ENCODE assay signal across 13 cellular contexts in genomic region chr6:34953084-34954025, GRCh38.
DNase-seq lines count a peak whose midpoint lies in the region; ATAC-seq and TF ChIP-seq lines count a peak whose summit lies in the region.
"Had no signal": no experiment of that assay in that cellular context is flagged by ENCODE, and none has a peak within 500 bp of the region (broad histone marks: within the 10 kb centered on the region; RNA-seq: fewer than 3 reads in every experiment).

No MANE protein-coding gene starts in this region.

- H3K4me3 ChIP-seq in SJSA1: no peak overlapping the region

- ATAC-seq in GM18520 (IDR thresholded peaks at IDR 0.05; ENCODE audit: unreplicated experiment): no peak
- no peak for ATAC-seq in GM18519 (IDR thresholded peaks at IDR 0.05; ENCODE audit: low FRiP score, unreplicated experiment)
- ATAC-seq in GM18511 (IDR thresholded peaks at IDR 0.05; ENCODE audit: unreplicated experiment): no peak
- ATAC-seq: CD8-positive, alpha-beta T cell; stimulated activated naive CD8-positive, alpha-beta T cell treated with anti-CD3 and anti-CD28 coated beads, Interleukin-15, Interleukin-2, amounts not matched to agents 100 U/mL and 50 U/mL, for 24 hours had no signal

- H3K27ac ChIP-seq in 22Rv1 (peak overlapping the region; percentile 66), SJSA1 (peak overlapping the region; percentile 32)

- CTCF ChIA-PET in activated CD4-positive, alpha-beta memory T cell treated with anti-CD3 and anti-CD28 coated beads, Interleukin-2, amount 10 ng/mL, durations not matched to agents 7 days and 5 days (lab: Charles Lee): no interaction called here

- no peaks in the 10 kb centered on the region for H3K9me3 ChIP-seq in SJSA1 (replicated peaks)

- POLR2A ChIA-PET in activated CD4-positive, alpha-beta memory T cell treated with anti-CD3 and anti-CD28 coated beads, Interleukin-2, amount 10 ng/mL, durations not matched to agents 7 days and 5 days (lab: Charles Lee): no interaction called here

- H3K4me1 ChIP-seq in SJSA1 (replicated peaks): peaks cover 14% of the 10 kb centered on the region

- peaks cover 7% of the 10 kb centered on the region for H3K4me1 Mint-ChIP-seq in activated CD4-positive, alpha-beta memory T cell treated with anti-CD3 and anti-CD28 coated beads, Interleukin-2, amount 10 ng/mL, durations not matched to agents 7 days and 5 days
- H3K4me1 Mint-ChIP-seq: central memory CD8-positive, alpha-beta T cell had no signal

- no peak for TF ChIP-seq CTCF in 22Rv1 (IDR thresholded peaks at IDR 0.05)

- H3K36me3 Mint-ChIP-seq in activated CD4-positive, alpha-beta memory T cell treated with anti-CD3 and anti-CD28 coated beads, Interleukin-2, amount 10 ng/mL, durations not matched to agents 7 days and 5 days (ENCODE audit: low read depth): no peaks in the 10 kb centered on the region

- no peaks in the 10 kb centered on the region for H3K27me3 ChIP-seq in SJSA1 (replicated peaks)

- no peak overlapping the region for H3K27ac Mint-ChIP-seq in activated CD4-positive, alpha-beta memory T cell treated with anti-CD3 and anti-CD28 coated beads, Interleukin-2, amount 10 ng/mL, durations not matched to agents 7 days and 5 days

- peak; percentile 31 for DNase-seq in HS-5 (ENCODE audit: low read depth)
- peak in 1 of 2 experiments; percentile 55 for DNase-seq in SJSA1 (ENCODE audit: low read depth in 1 of 2, low spot score in 2 of 2)
- DNase-seq in glomerular endothelial cell (ENCODE audit: extremely low read depth, low read depth, low spot score): peak; percentile 45
- DNase-seq in activated CD4-positive, alpha-beta memory T cell treated with anti-CD3 and anti-CD28 coated beads, Interleukin-2, amount 10 ng/mL, durations not matched to agents 7 days and 5 days: no peak
- DNase-seq: CD8-positive, alpha-beta T cell; Karpas-422; occipital lobe; stimulated activated naive CD8-positive, alpha-beta T cell treated with anti-CD3 and anti-CD28 coated beads, Interleukin-15, Interleukin-2, amounts not matched to agents 100 U/mL and 50 U/mL, for 24 hours had no signal

- no peak overlapping the region for H3K4me3 Mint-ChIP-seq in activated CD4-positive, alpha-beta memory T cell treated with anti-CD3 and anti-CD28 coated beads, Interleukin-2, amount 10 ng/mL, durations not matched to agents 7 days and 5 days
- H3K4me3 Mint-ChIP-seq: CD8-positive, alpha-beta T cell; central memory CD8-positive, alpha-beta T cell had no signal

- H3K9me3 Mint-ChIP-seq in activated CD4-positive, alpha-beta memory T cell treated with anti-CD3 and anti-CD28 coated beads, Interleukin-2, amount 10 ng/mL, durations not matched to agents 7 days and 5 days: no peaks in the 10 kb centered on the region
- H3K9me3 Mint-ChIP-seq: CD8-positive, alpha-beta T cell; central memory CD8-positive, alpha-beta T cell had no signal

- H3K36me3 ChIP-seq in SJSA1: no peaks in the 10 kb centered on the region

- H3K27me3 Mint-ChIP-seq in activated CD4-positive, alpha-beta memory T cell treated with anti-CD3 and anti-CD28 coated beads, Interleukin-2, amount 10 ng/mL, durations not matched to agents 7 days and 5 days: peaks cover 3% of the 10 kb centered on the region
- H3K27me3 Mint-ChIP-seq: central memory CD8-positive, alpha-beta T cell had no signal
